Comparison of ENCODE assay signal across 22 cellular contexts in genomic region chr4:62548765-62549164, GRCh38.
"Had no signal": no experiment of that assay in that cellular context is flagged by ENCODE, and none has a peak within 500 bp of the region (broad histone marks: within the 10 kb centered on the region; RNA-seq: fewer than 3 reads in every experiment).

No MANE protein-coding gene starts in this region.

- H3K9ac ChIP-seq: SK-N-SH had no signal

- H3K36me3 ChIP-seq: MG63, SJCRH30 had no signal

- ATAC-seq: activated CD4-positive, CD25-positive, alpha-beta regulatory T cell treated with anti-CD3 and anti-CD28 coated beads, Interleukin-2, amount 50 U/mL, for 24 hours; activated CD8-positive, alpha-beta T cell treated with anti-CD3 and anti-CD28 coated beads for 36 hours; activated naive CD8-positive, alpha-beta T cell treated with anti-CD3 and anti-CD28 coated beads, Interleukin-2, amount 50 U/mL, for 24 hours; activated T-cell treated with anti-CD3 and anti-CD28 coated beads, Interleukin-2, amount 50 U/mL, for 72 hours had no signal

- H3K27me3 ChIP-seq: MG63, SJCRH30 had no signal

- DNase-seq: activated CD4-positive, alpha-beta T cell treated with anti-CD3 and anti-CD28 coated beads for 4 hours; activated CD8-positive, alpha-beta memory T cell treated with anti-CD3 and anti-CD28 coated beads, Interleukin-2, amount 50 U/mL, for 4 hours; activated CD8-positive, alpha-beta T cell treated with anti-CD3 and anti-CD28 coated beads for 36 hours; activated naive CD8-positive, alpha-beta T cell treated with anti-CD3 and anti-CD28 coated beads, Interleukin-2, amount 50 U/mL, for 24 hours; activated T-cell treated with anti-CD3 and anti-CD28 coated beads, Interleukin-2, amount 50 U/mL, for 72 hours; amniotic stem cell; MG63; MV-4-11; NCI-H1092 treated with DMSO at 0.1 percent for 48 hours; NCI-H1417 treated with DMSO at 0.1 percent for 48 hours; NCI-H1694; NCI-H2029; NCI-H2107; NCI-H2171 treated with DMSO at 0.1 percent for 48 hours; NCI-H226; NCI-H526 treated with DMSO at 0.1 percent for 48 hours; NCI-H82; NK-92 treated with Interleukin-12 subunit alpha and Interleukin-12 subunit beta, amount 100 ng/mL, for 24 hours; SJCRH30; SK-N-SH; T-helper 1 cell had no signal

- H3K9me3 ChIP-seq: MG63, SJCRH30, SK-N-SH had no signal

- H3K9me2 ChIP-seq: SK-N-SH had no signal

- H3K27ac ChIP-seq: SJCRH30 had no signal

- H3K4me2 ChIP-seq: SK-N-SH had no signal

- H3K4me1 ChIP-seq: SJCRH30 had no signal

- H3K4me3 ChIP-seq: MG63, SJCRH30 had no signal
